ENCODE assay signal across 1 cellular context in genomic region chr12:29796823-29797263, GRCh38.
TF ChIP-seq lines count a peak whose summit lies in the region.

No MANE protein-coding gene starts in this region.

TF ChIP-seq in H1, 55 proteins besides CTCF, POLR2A, EP300 and RAD21:
- TF ChIP-seq SIN3A (conservative IDR thresholded peaks at IDR 0.05 in 1 of 2, IDR thresholded peaks at IDR 0.05 in 1 of 2; ENCODE audit: low read depth in 1 of 2, low read length in 2 of 2) (no peak), PHF8 (conservative IDR thresholded peaks at IDR 0.05; ENCODE audit: low read depth, low read length) (no peak), GTF2F1 (IDR thresholded peaks at IDR 0.05; ENCODE audit: borderline replicate concordance, low read depth, low read length) (no peak)
